ENCODE assay signal across 10 cellular contexts in the genomic region with DNA sequence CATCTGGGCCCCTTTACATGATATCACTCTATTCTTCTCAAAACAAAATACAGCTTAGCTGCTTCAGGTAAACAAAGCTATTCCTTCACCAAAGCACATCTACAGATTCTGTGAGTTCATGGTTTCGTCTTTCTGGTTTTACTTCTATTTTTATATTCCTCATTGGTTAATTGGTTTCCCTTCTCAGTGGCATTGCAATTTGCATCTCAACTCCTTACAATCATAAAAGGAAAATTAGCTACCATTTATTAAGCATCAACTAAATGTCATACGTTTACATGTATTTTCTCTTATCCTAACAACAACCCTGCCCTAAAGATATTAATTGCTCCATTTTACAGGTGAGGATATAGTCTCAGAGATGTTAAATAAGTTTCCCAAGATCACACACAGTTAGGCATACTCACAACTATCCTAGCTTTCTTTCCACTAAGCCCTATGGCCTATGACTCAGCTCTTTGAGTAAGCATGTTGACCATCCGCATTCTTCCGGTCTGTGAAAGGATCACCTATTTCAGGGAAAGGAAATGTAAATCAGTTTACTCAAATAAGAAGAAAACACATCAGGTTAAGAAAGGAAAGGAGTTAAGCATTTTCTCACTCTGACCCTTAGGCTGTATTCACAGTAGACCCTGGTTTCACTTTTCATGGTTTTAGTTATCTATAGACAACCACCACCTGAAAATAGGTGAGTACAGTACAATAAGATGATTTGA.
DNase-seq lines count a peak whose midpoint lies in the region; ATAC-seq and TF ChIP-seq lines count a peak whose summit lies in the region.
"Had no signal": no experiment of that assay in that cellular context is flagged by ENCODE, and none has a peak within 500 bp of the region (broad histone marks: within the 10 kb centered on the region; RNA-seq: fewer than 3 reads in every experiment).

No MANE protein-coding gene starts in this region.

- no peak overlapping the region for H2BK120ac ChIP-seq in trophoblast cell (ENCODE audit: insufficient read depth, low read length, poor library complexity)

- peaks cover 2% of the 10 kb centered on the region for H3K79me1 ChIP-seq in trophoblast cell (ENCODE audit: low read length)

- H3K4me1 ChIP-seq in trophoblast cell (ENCODE audit: control insufficient read depth in 1 of 2, insufficient read depth in 2 of 2, low read length in 2 of 2) (no peaks in the 10 kb centered on the region), gastrocnemius medialis (no peaks in the 10 kb centered on the region)

- H3K9me3 ChIP-seq in trophoblast cell (ENCODE audit: insufficient read depth, low read depth, low read length) (no peaks in the 10 kb centered on the region), gastrocnemius medialis (no peaks in the 10 kb centered on the region)

- H2BK5ac ChIP-seq in trophoblast cell (ENCODE audit: low read depth, low read length, poor library complexity): no peak overlapping the region

- H2BK12ac ChIP-seq in trophoblast cell (ENCODE audit: low read length): peak overlapping the region; percentile 40

- no peak for TF ChIP-seq POLR2A in gastrocnemius medialis (IDR thresholded peaks at IDR 0.05)

- H4K12ac ChIP-seq in trophoblast cell (ENCODE audit: low read depth, low read length): no peak overlapping the region

- TF ChIP-seq CTCF in RWPE1 (conservative IDR thresholded peaks at IDR 0.05; ENCODE audit: low read depth) (no peak), gastrocnemius medialis (IDR thresholded peaks at IDR 0.05 in 4 of 5, conservative IDR thresholded peaks at IDR 0.05 in 1 of 5) (no peak)

- H3K4me3 ChIP-seq in trophoblast cell (ENCODE audit: low read depth, low read length): no peak overlapping the region
- H3K4me3 ChIP-seq in gastrocnemius medialis: no peak overlapping the region

- H3K18ac ChIP-seq in trophoblast cell (ENCODE audit: low read length): no peak overlapping the region

- H3K4me2 ChIP-seq in trophoblast cell (ENCODE audit: low read length): no peak overlapping the region

- H3K27ac ChIP-seq in RWPE1 (no peak overlapping the region), trophoblast cell (ENCODE audit: low read depth, low read length) (no peak overlapping the region), gastrocnemius medialis (no peak overlapping the region)

- no peak overlapping the region for H4K91ac ChIP-seq in trophoblast cell (ENCODE audit: low read depth, low read length)

- no peak overlapping the region for H3K14ac ChIP-seq in trophoblast cell (ENCODE audit: low read length)

- in situ Hi-C loops in gastrocnemius medialis (cut with MboI; ENCODE audit: low sequenced_read_pairs in 4 of 4): loop anchor here (10.0 to 25.0 kb wide), 2 partner anchors 228 to 241 kb away; no protein-coding TSS in a partner anchor

- intact Hi-C loops in gastrocnemius medialis (cut with DNase I; ENCODE audit: low total_unique reads): no loop called here

- no peaks in the 10 kb centered on the region for H3K27me3 ChIP-seq in trophoblast cell (ENCODE audit: insufficient read depth, low read length)
- no peaks in the 10 kb centered on the region for H3K27me3 ChIP-seq in gastrocnemius medialis

- no peak overlapping the region for H3K4ac ChIP-seq in trophoblast cell (ENCODE audit: low read depth, low read length)

- H3K36me3 ChIP-seq in trophoblast cell (ENCODE audit: control insufficient read depth in 1 of 2, insufficient read depth in 2 of 2, low read length in 2 of 2) (no peaks in the 10 kb centered on the region), gastrocnemius medialis (no peaks in the 10 kb centered on the region)

- H3K79me2 ChIP-seq in trophoblast cell (ENCODE audit: control insufficient read depth, insufficient read depth, low read length, poor library complexity): no peaks in the 10 kb centered on the region

- no peak overlapping the region for H2AK5ac ChIP-seq in trophoblast cell (ENCODE audit: low read length)

- H2AFZ ChIP-seq in trophoblast cell (ENCODE audit: insufficient read depth, low read length, poor library complexity): no peak overlapping the region

- POLR2A ChIA-PET in RWPE1 (lab: Yijun Ruan, JAX; ENCODE audit: low non-redundant PET): interaction anchor here (0.7 kb wide), 1 partner anchor 106 kb away, joined by 4 read pairs; no protein-coding TSS in a partner anchor

- H3K9ac ChIP-seq in trophoblast cell (ENCODE audit: low read length): no peak overlapping the region

- no CpG with 5 or more reads among the region's 4 CpGs for WGBS in trophoblast cell (ENCODE audit: extremely low coverage, insufficient coverage, insufficient read length)

- DNase-seq in GM19240 (ENCODE audit: insufficient read length, low spot score): peak; percentile 6
- peak; percentile 60 for DNase-seq in RWPE1 (ENCODE audit: low spot score)
- peak; percentile 55 to 82 for DNase-seq in trophoblast cell
- DNase-seq in gastrocnemius medialis: no peak
- DNase-seq in NCI-H1930 (lab: John Stamatoyannopoulos, UW): no peak
- no peak for DNase-seq in NCI-H748 treated with DMSO at 0.1 percent for 48 hours (lab: John Stamatoyannopoulos, UW)
- no peak for DNase-seq in NCI-H2171 treated with DMSO at 0.1 percent for 48 hours (lab: John Stamatoyannopoulos, UW)
- DNase-seq: activated CD4-positive, alpha-beta T cell treated with anti-CD3 and anti-CD28 coated beads, Interleukin-2, amount 50 U/mL, for 48 hours; stimulated activated CD8-positive, alpha-beta memory T cell treated with anti-CD3 and anti-CD28 coated beads, Interleukin-4, amount 100 ng/mL, for 48 hours had no signal

- H3K23ac ChIP-seq in trophoblast cell (ENCODE audit: low read length): no peak overlapping the region

- CTCF ChIA-PET in RWPE1 (lab: Yijun Ruan, JAX): interaction anchor here (0.7 kb wide), 1 partner anchor 917 kb away, joined by 6 read pairs; no protein-coding TSS in a partner anchor

- no peak overlapping the region for H4K8ac ChIP-seq in trophoblast cell (ENCODE audit: low read depth, low read length)

- peak; percentile 84 for ATAC-seq in HG02981 (IDR thresholded peaks at IDR 0.05; ENCODE audit: unreplicated experiment)
- ATAC-seq in gastrocnemius medialis: no peak

Comparison
In these comparisons a context has a peak if more than half of its experiments do, and no peak if none do; other contexts are left out.
1. DNase-seq: peak in GM19240 (single experiment), RWPE1 (single experiment) and trophoblast cell (2 of 2); none in gastrocnemius medialis (0 of 2), NCI-H1930 (0 of 2), NCI-H748 treated with DMSO at 0.1 percent for 48 hours (single experiment) and NCI-H2171 treated with DMSO at 0.1 percent for 48 hours (single experiment).